In genomic region chr5:122295138-122295537, GRCh38 we compare ENCODE assay signal across 10 cellular contexts. TPM values are rescaled to one million over a fixed set of nuclear protein-coding genes. Genes with fewer than 3 reads are reported as not detected.
A peak's percentile ranks its signal among the peaks of the same experiment; 100 is the strongest.
DNase-seq lines count a peak whose midpoint lies in the region; ATAC-seq and TF ChIP-seq lines count a peak whose summit lies in the region.
"Had no signal": no experiment of that assay in that cellular context is flagged by ENCODE, and none has a peak within 500 bp of the region (broad histone marks: within the 10 kb centered on the region; RNA-seq: fewer than 3 reads in every experiment).

No MANE protein-coding gene starts in this region.

- H3K9me3 ChIP-seq in HAP-1 (no peaks in the 10 kb centered on the region; the same call in 1 of the 2 replicates), PC-3 (ENCODE audit: low read length) (no peaks in the 10 kb centered on the region), sigmoid colon (no peaks in the 10 kb centered on the region)

- no peak for TF ChIP-seq POLR2A in sigmoid colon (IDR thresholded peaks at IDR 0.05)

- no peak for TF ChIP-seq EP300 in sigmoid colon (IDR thresholded peaks at IDR 0.05)

- H3K4me2 ChIP-seq in PC-3 (ENCODE audit: low read length): no peak overlapping the region

- no peak overlapping the region for H3K9ac ChIP-seq in PC-3 (ENCODE audit: low read length)

- H4K20me1 ChIP-seq in PC-3 (ENCODE audit: low read length): no peaks in the 10 kb centered on the region

- CTCF ChIA-PET in PC-3 (lab: Charles Lee): no interaction called here

- no peaks in the 10 kb centered on the region for H3K79me2 ChIP-seq in PC-3 (ENCODE audit: low read length)

- no peak for ATAC-seq in PC-3
- ATAC-seq in left colon: peak; percentile 73
- no peak for ATAC-seq in HG02763 (IDR thresholded peaks at IDR 0.05; ENCODE audit: unreplicated experiment)
- ATAC-seq in GM18873 (IDR thresholded peaks at IDR 0.05; ENCODE audit: low FRiP score, unreplicated experiment): no peak

- 17 to 46% methylated on average over 2 of the region's 2 CpGs for WGBS in sigmoid colon, 2 donors

- TF ChIP-seq CTCF in PC-3 (conservative IDR thresholded peaks at IDR 0.05; ENCODE audit: low read depth, low read length) (peak; percentile 38), sigmoid colon (IDR thresholded peaks at IDR 0.05) (no peak)

- H3K4me3 ChIP-seq in HAP-1 (no peak overlapping the region), PC-3 (ENCODE audit: low read length) (no peak overlapping the region), sigmoid colon (no peak overlapping the region)

- no peaks in the 10 kb centered on the region for H3F3A ChIP-seq in PC-3 (ENCODE audit: low read length, unreplicated experiment)

- H3K4me1 ChIP-seq in HAP-1 (peaks cover 14% of the 10 kb centered on the region), PC-3 (ENCODE audit: insufficient read depth, low read length) (no peaks in the 10 kb centered on the region), sigmoid colon (no peaks in the 10 kb centered on the region)

- in situ Hi-C loops in HAP-1 (cut with MboI; ENCODE audit: low sequenced_read_pairs): no loop called here

- POLR2A ChIA-PET in PC-3 (lab: Charles Lee; ENCODE audit: unreplicated experiment): no interaction called here

- intact Hi-C loops in PC-3 (cut with micrococcal nuclease): no loop called here
- intact Hi-C loops in left colon (cut with DNase I, micrococcal nuclease): loop anchor here in 1 of 2 donors (10.0 kb wide), 1 partner anchor 120 kb away; no protein-coding TSS in a partner anchor
- intact Hi-C loops in sigmoid colon (cut with DNase I): no loop called here

- H2AFZ ChIP-seq in PC-3 (ENCODE audit: low read length): no peak overlapping the region

- H3K27ac ChIP-seq in PC-3 (ENCODE audit: low read length) (no peak overlapping the region), sigmoid colon (no peak overlapping the region)

- H3K36me3 ChIP-seq in HAP-1 (replicated peaks) (no peaks in the 10 kb centered on the region), PC-3 (ENCODE audit: low read depth, low read length) (no peaks in the 10 kb centered on the region), sigmoid colon (no peaks in the 10 kb centered on the region)

- DNase-seq in ELR (ENCODE audit: low read depth) (peak; percentile 29), HAP-1 (ENCODE audit: low spot score in 2 of 2) (peak; percentile 39 to 54), PC-3 (peak; percentile 23), left colon (no peak), KG1 (lab: John Stamatoyannopoulos, UW) (no peak), sigmoid colon (no peak)
- DNase-seq: activated T-cell treated with anti-CD3 and anti-CD28 coated beads, Interleukin-2, amount 50 U/mL, for 24 hours; NCI-H2107 had no signal

- no TSS peak for BruUV-seq in PC-3 (replicated peaks; lab: Mats Ljungman, UMichigan)

- no peaks in the 10 kb centered on the region for H3K27me3 ChIP-seq in HAP-1 (ENCODE audit: low read depth)
- no peaks in the 10 kb centered on the region for H3K27me3 ChIP-seq in PC-3 (ENCODE audit: low read length)
- H3K27me3 ChIP-seq in sigmoid colon: no peaks in the 10 kb centered on the region

- no peaks in the 10 kb centered on the region for H3K9me2 ChIP-seq in PC-3 (replicated peaks; ENCODE audit: low read length)

RNA-seq across cellular contexts. Expression of gene SNCAIP, which starts 16.9 kb away (rescaled TPM):
- total RNA-seq in PC-3 (2014; rRNA removed) (not detected in 2 replicates), left colon (1 to 10 TPM in 1 of 2 donors, under 1 TPM in 1; 0.95 to 1.1 TPM), sigmoid colon (1 to 10 TPM; 2.4 to 4.3 (median 3.2) TPM)
- 1 to 10 TPM in 2 of 3 donors, not detected in 1; 1.2 to 3.8 TPM for polyA plus RNA-seq in sigmoid colon

Comparison
In these comparisons a context has a peak if more than half of its experiments do, and no peak if none do; other contexts are left out.
1. DNase-seq: peak in ELR (single experiment), HAP-1 (2 of 2) and PC-3 (single experiment); none in left colon (0 of 2), KG1 (single experiment) and sigmoid colon (single experiment).